In the genomic region with DNA sequence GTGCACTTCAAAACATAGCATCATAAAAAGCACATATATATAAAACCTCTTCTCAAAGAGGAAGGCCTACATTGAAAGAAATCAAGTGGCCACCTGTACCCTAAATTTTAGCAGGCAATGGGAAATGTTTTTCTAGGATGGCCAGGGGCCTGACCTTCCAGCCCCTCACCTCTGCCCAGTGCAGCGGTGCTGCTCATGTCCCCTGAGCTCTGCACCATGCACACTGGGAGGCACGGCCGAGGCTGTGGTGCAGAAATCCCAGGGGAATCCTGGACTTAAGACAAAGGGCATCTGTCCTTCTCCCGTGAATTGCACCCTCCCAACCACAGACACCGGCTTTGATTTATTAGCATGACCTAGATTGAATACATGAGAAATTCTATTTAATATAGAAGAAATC, we compare ENCODE assay signal across 7 cellular contexts.
"Had no signal": no experiment of that assay in that cellular context is flagged by ENCODE, and none has a peak within 500 bp of the region (broad histone marks: within the 10 kb centered on the region; RNA-seq: fewer than 3 reads in every experiment).

No MANE protein-coding gene starts in this region.

- H3K27ac ChIP-seq: HL-60, KMS-11 had no signal

- H3K9ac ChIP-seq: KMS-11 had no signal

- DNase-seq: IMR-90, KBM-7, KG1 had no signal

- ATAC-seq: HepG2, K562 had no signal

- H3K4me2 ChIP-seq: KMS-11 had no signal

- H3K4me3 ChIP-seq: K562 had no signal
